17 cellular contexts compared by ENCODE assay signal in genomic region chr17:46991618-46992017, GRCh38. TPM values are rescaled to one million over a fixed set of nuclear protein-coding genes. Genes with fewer than 3 reads are reported as not detected.
A peak's percentile ranks its signal among the peaks of the same experiment; 100 is the strongest.
DNase-seq lines count a peak whose midpoint lies in the region; ATAC-seq, FAIRE-seq and TF ChIP-seq lines count a peak whose summit lies in the region.
"Had no signal": no experiment of that assay in that cellular context is flagged by ENCODE, and none has a peak within 500 bp of the region (broad histone marks: within the 10 kb centered on the region; RNA-seq: fewer than 3 reads in every experiment).

No MANE protein-coding gene starts in this region.

- peak; percentile 62 for DNase-seq in NCI-H1694 (lab: John Stamatoyannopoulos, UW)
- DNase-seq in WTC11 (ENCODE audit: low spot score) = no peak
- DNase-seq in renal cortical epithelial cell (ENCODE audit: low read depth) = peak; percentile 11
- no peak for DNase-seq in stimulated activated naive CD8-positive, alpha-beta T cell treated with anti-CD3 and anti-CD28 coated beads, Interleukin-15, amount 100 ng/mL, for 72 hours
- DNase-seq in HFFc6 = no peak
- DNase-seq in D721Med (ENCODE audit: insufficient read length, low spot score) = no peak
- no peak for DNase-seq in MG63
- DNase-seq: AML-193; CD4-positive, alpha-beta memory T cell; DMS153; MM.1S; NCI-H1105 treated with DMSO at 0.1 percent for 48 hours; NCI-H2029 treated with DMSO at 0.1 percent for 48 hours; NCI-H226 had no signal

- H3K4me1 Mint-ChIP-seq in WTC11 = no peaks in the 10 kb centered on the region
- H3K4me1 Mint-ChIP-seq in stimulated activated naive CD8-positive, alpha-beta T cell treated with anti-CD3 and anti-CD28 coated beads, Interleukin-15, amount 100 ng/mL, for 72 hours = no peaks in the 10 kb centered on the region
- H3K4me1 Mint-ChIP-seq in HFFc6 (ENCODE audit: low read depth) = peaks cover 6% of the 10 kb centered on the region
- H3K4me1 Mint-ChIP-seq: CD4-positive, alpha-beta memory T cell had no signal

- H3K27ac Mint-ChIP-seq in WTC11 (no peak overlapping the region), HFFc6 (no peak overlapping the region)
- H3K27ac Mint-ChIP-seq in stimulated activated naive CD8-positive, alpha-beta T cell treated with anti-CD3 and anti-CD28 coated beads, Interleukin-15, amount 100 ng/mL, for 72 hours = no peak overlapping the region
- H3K27ac Mint-ChIP-seq: CD4-positive, alpha-beta memory T cell had no signal

- H3K36me3 ChIP-seq in BLaER1 treated with 17β-estradiol and CSF1 and Interleukin-3, amounts not matched to agents 10 nM and 100 nM = no peaks in the 10 kb centered on the region
- H3K36me3 ChIP-seq in MG63 = no peaks in the 10 kb centered on the region
- H3K36me3 ChIP-seq: SJSA1 had no signal

- no peak overlapping the region for H3K27ac ChIP-seq in BLaER1 treated with 17β-estradiol and CSF1 and Interleukin-3, amounts not matched to agents 10 nM and 100 nM
- H3K27ac ChIP-seq: RWPE1, SJSA1 had no signal

- POLR2A ChIA-PET in WTC11 (lab: Charles Lee) = no interaction called here

- TF ChIP-seq CTCF in WTC11 (IDR thresholded peaks at IDR 0.05) (no peak), HFFc6 (IDR thresholded peaks at IDR 0.05) (no peak), D721Med (IDR thresholded peaks at IDR 0.05; ENCODE audit: insufficient read depth, missing control alignments) (no peak)

- H3K36me3 Mint-ChIP-seq in WTC11 (no peaks in the 10 kb centered on the region), HFFc6 (ENCODE audit: low read depth) (no peaks in the 10 kb centered on the region)

- no peak overlapping the region for H3K9ac ChIP-seq in BLaER1 treated with 17β-estradiol and CSF1 and Interleukin-3, amounts not matched to agents 10 nM and 100 nM

- H4K20me1 ChIP-seq in BLaER1 treated with 17β-estradiol and CSF1 and Interleukin-3, amounts not matched to agents 10 nM and 100 nM = no peaks in the 10 kb centered on the region

- H3K9me3 Mint-ChIP-seq in WTC11 = no peaks in the 10 kb centered on the region
- H3K9me3 Mint-ChIP-seq in stimulated activated naive CD8-positive, alpha-beta T cell treated with anti-CD3 and anti-CD28 coated beads, Interleukin-15, amount 100 ng/mL, for 72 hours = no peaks in the 10 kb centered on the region
- no peaks in the 10 kb centered on the region for H3K9me3 Mint-ChIP-seq in HFFc6
- H3K9me3 Mint-ChIP-seq: CD4-positive, alpha-beta memory T cell had no signal

- CTCF ChIA-PET in WTC11 (lab: Charles Lee) = interaction anchor here (0.8 kb wide), 1 partner anchor 15 kb away, joined by 6 read pairs; no protein-coding TSS in a partner anchor

- H3K4me3 Mint-ChIP-seq in WTC11 (no peak overlapping the region), HFFc6 (no peak overlapping the region)
- H3K4me3 Mint-ChIP-seq in stimulated activated naive CD8-positive, alpha-beta T cell treated with anti-CD3 and anti-CD28 coated beads, Interleukin-15, amount 100 ng/mL, for 72 hours = no peak overlapping the region
- H3K4me3 Mint-ChIP-seq: CD4-positive, alpha-beta memory T cell had no signal

- H3K27me3 Mint-ChIP-seq in WTC11 (ENCODE audit: low read depth) (no peaks in the 10 kb centered on the region), HFFc6 (ENCODE audit: insufficient read depth) (peaks cover 24% of the 10 kb centered on the region)
- no peaks in the 10 kb centered on the region for H3K27me3 Mint-ChIP-seq in stimulated activated naive CD8-positive, alpha-beta T cell treated with anti-CD3 and anti-CD28 coated beads, Interleukin-15, amount 100 ng/mL, for 72 hours

- FAIRE-seq in D721Med (lab: Jason Lieb, UNC) = no peak

- peak overlapping the region in 7 of 11 experiments; percentile 22 to 74 (median 48); a peak in 12 of 22 replicates for H3K4me2 ChIP-seq in BLaER1 treated with 17β-estradiol and CSF1 and Interleukin-3, amounts not matched to agents 10 nM and 100 nM

- H3K27me3 ChIP-seq in BLaER1 treated with 17β-estradiol and CSF1 and Interleukin-3, amounts not matched to agents 10 nM and 100 nM = no peaks in the 10 kb centered on the region
- no peaks in the 10 kb centered on the region for H3K27me3 ChIP-seq in MG63

- no peaks in the 10 kb centered on the region for H3K9me3 ChIP-seq in BLaER1 treated with 17β-estradiol and CSF1 and Interleukin-3, amounts not matched to agents 10 nM and 100 nM (replicated peaks in 1 of 11)
- no peaks in the 10 kb centered on the region for H3K9me3 ChIP-seq in MG63
- H3K9me3 ChIP-seq: SJSA1 had no signal

- ATAC-seq in WTC11 = no peak
- no peak for ATAC-seq in stimulated activated naive CD8-positive, alpha-beta T cell treated with anti-CD3 and anti-CD28 coated beads, Interleukin-15, amount 100 ng/mL, for 72 hours

- H3K4me3 ChIP-seq in BLaER1 treated with 17β-estradiol and CSF1 and Interleukin-3, amounts not matched to agents 10 nM and 100 nM = no peak overlapping the region
- H3K4me3 ChIP-seq in MG63 = no peak overlapping the region
- H3K4me3 ChIP-seq: SJSA1 had no signal

- H3K4me1 ChIP-seq in BLaER1 treated with 17β-estradiol and CSF1 and Interleukin-3, amounts not matched to agents 10 nM and 100 nM = peaks cover 0 to 22% (median 13%) of the 10 kb centered on the region in 10 experiments; a peak in 13 of 20 replicates
- H3K4me1 ChIP-seq: SJSA1 had no signal

TF ChIP-seq in WTC11, 78 proteins besides CTCF, POLR2A, EP300 and RAD21:
- TF ChIP-seq KAT7 (CRISPR knock-in tag; IDR thresholded peaks at IDR 0.05; ENCODE audit: borderline replicate concordance) = no peak
- no peak for TF ChIP-seq RELA (CRISPR knock-in tag; IDR thresholded peaks at IDR 0.05; ENCODE audit: borderline replicate concordance)
- TF ChIP-seq E2F5 (CRISPR knock-in tag; IDR thresholded peaks at IDR 0.05) = no peak
- no peak for TF ChIP-seq JAZF1 (CRISPR knock-in tag; IDR thresholded peaks at IDR 0.05)
- 0 out of 2 replicates have a peak, but pooled peaks have one; percentile 7 for TF ChIP-seq HMGA2 (CRISPR knock-in tag; IDR thresholded peaks at IDR 0.05)
- TF ChIP-seq USF2 (CRISPR knock-in tag; IDR thresholded peaks at IDR 0.05) = no peak
TF ChIP-seq in WTC11: peak in this region for 1.

RNA-seq across cellular contexts. Expression of gene RPRML, which starts 12.6 kb away (rescaled TPM):
- total RNA-seq in WTC11 (2021) (3.1 to 4.9 TPM (median 4.7 TPM) in 3 replicates), renal cortical epithelial cell (not detected in 2 replicates)
- not detected for total RNA-seq in HFFc6 (2021; fragmentation: NEBNext Ultra II Directional; extraction: Animal tissue kit (Norgen Biotek cat#: 25700))
- 0.42 and 2.2 TPM in 2 replicates for total RNA-seq in MG63 (2014; rRNA removed; shearing (Covaris generic); ENCODE audit: low replicate concordance)
- total RNA-seq: CD4-positive, alpha-beta memory T cell; SJSA1 had no signal

Comparison
In these comparisons a context has a peak if more than half of its experiments do, and no peak if none do; other contexts are left out.
1. DNase-seq: peak in NCI-H1694 (single experiment) and renal cortical epithelial cell (single experiment); none in WTC11 (single experiment), stimulated activated naive CD8-positive, alpha-beta T cell treated with anti-CD3 and anti-CD28 coated beads, Interleukin-15, amount 100 ng/mL, for 72 hours (0 of 2), HFFc6 (single experiment), D721Med (single experiment) and MG63 (single experiment).